ENCODE assay signal across 8 cellular contexts in the genomic region with DNA sequence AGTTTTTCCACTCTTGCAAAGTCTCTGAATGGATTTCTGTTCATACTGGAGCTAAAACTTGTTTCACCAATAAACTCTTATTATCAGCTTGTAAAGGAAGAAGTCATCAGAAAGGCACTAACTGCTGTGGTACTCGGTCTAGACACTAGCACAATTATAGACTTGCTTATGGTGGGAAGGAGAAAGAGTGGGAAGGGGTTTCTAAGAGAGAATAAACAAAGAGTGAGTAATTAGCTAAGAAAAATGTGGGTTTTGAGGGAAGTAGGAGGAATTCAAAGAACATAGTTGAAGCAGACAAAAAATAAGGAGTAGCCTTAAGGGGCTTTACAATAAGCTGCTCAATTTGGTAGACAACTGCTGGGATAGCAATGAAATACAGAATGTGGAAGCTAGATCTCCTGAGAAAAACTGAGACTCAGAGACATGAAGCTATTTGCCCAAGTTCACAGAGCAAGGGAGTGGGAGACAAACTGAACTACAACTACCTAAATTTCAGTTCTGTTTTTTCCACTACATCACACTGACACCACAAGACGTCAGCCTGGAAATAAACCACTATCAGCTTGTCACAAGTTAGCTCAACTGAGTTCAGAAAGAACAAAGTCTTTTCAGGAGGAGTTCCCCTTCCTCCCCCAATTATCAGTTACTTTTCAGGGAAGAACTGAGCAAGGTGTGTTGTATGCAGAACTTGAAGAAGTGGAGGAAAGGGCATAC. TPM values are rescaled to one million over a fixed set of nuclear protein-coding genes. Genes with fewer than 3 reads are reported as not detected.
DNase-seq lines count a peak whose midpoint lies in the region; ATAC-seq lines count a peak whose summit lies in the region.

No MANE protein-coding gene starts in this region.

- no peak overlapping the region for H3K23ac ChIP-seq in trophoblast cell (ENCODE audit: low read length)

- peaks cover 0 to 3% of the 10 kb centered on the region in 2 experiments for H3K4me1 ChIP-seq in trophoblast cell (ENCODE audit: control insufficient read depth in 1 of 2, insufficient read depth in 2 of 2, low read length in 2 of 2)

- no peak overlapping the region for H3K14ac ChIP-seq in trophoblast cell (ENCODE audit: low read length)

- no peak overlapping the region for H2BK5ac ChIP-seq in trophoblast cell (ENCODE audit: low read depth, low read length, poor library complexity)

- H3K79me2 ChIP-seq in trophoblast cell (ENCODE audit: control insufficient read depth, insufficient read depth, low read length, poor library complexity) = no peaks in the 10 kb centered on the region

- H4K91ac ChIP-seq in trophoblast cell (ENCODE audit: low read depth, low read length) = no peak overlapping the region

- H2AFZ ChIP-seq in trophoblast cell (ENCODE audit: insufficient read depth, low read length, poor library complexity) = no peak overlapping the region

- no peaks in the 10 kb centered on the region for H3K79me1 ChIP-seq in trophoblast cell (ENCODE audit: low read length)

- ATAC-seq in GM19025 (IDR thresholded peaks at IDR 0.05; ENCODE audit: low read depth, unreplicated experiment) (peak; percentile 71), HG03108 (IDR thresholded peaks at IDR 0.05; ENCODE audit: unreplicated experiment) (peak; percentile 63)

- DNase-seq in AML-193 (lab: John Stamatoyannopoulos, UW) (peak; percentile 16 to 23), trophoblast cell (peak in 1 of 2 donors; percentile 14), NCI-H1048 (lab: John Stamatoyannopoulos, UW) (no peak), H4 (ENCODE audit: low spot score) (no peak), dedifferentiated amniotic fluid mesenchymal stem cell (ENCODE audit: extremely low spot score) (no peak)
- DNase-seq in activated CD4-positive, alpha-beta T cell treated with anti-CD3 and anti-CD28 coated beads, Interleukin-2, amount 50 U/mL, for 48 hours = peak; percentile 18 to 33

- no peaks in the 10 kb centered on the region for H3K36me3 ChIP-seq in trophoblast cell (ENCODE audit: control insufficient read depth in 1 of 2, insufficient read depth in 2 of 2, low read length in 2 of 2)

- peak overlapping the region; percentile 45 for H3K27ac ChIP-seq in trophoblast cell (ENCODE audit: low read depth, low read length)

- H3K4me3 ChIP-seq in trophoblast cell (ENCODE audit: low read depth, low read length) = no peak overlapping the region

- no peak overlapping the region for H2BK120ac ChIP-seq in trophoblast cell (ENCODE audit: insufficient read depth, low read length, poor library complexity)

- no peak overlapping the region for H3K4ac ChIP-seq in trophoblast cell (ENCODE audit: low read depth, low read length)

- no peaks in the 10 kb centered on the region for H3K27me3 ChIP-seq in trophoblast cell (ENCODE audit: insufficient read depth, low read length)

- H3K9me3 ChIP-seq in trophoblast cell (ENCODE audit: insufficient read depth, low read depth, low read length) = no peaks in the 10 kb centered on the region

- no peak overlapping the region for H3K4me2 ChIP-seq in trophoblast cell (ENCODE audit: low read length)

- H4K8ac ChIP-seq in trophoblast cell (ENCODE audit: low read depth, low read length) = no peak overlapping the region

- WGBS in trophoblast cell (ENCODE audit: extremely low coverage, insufficient coverage, insufficient read length) = no CpG with 5 or more reads among the region's 2 CpGs

- no peak overlapping the region for H2BK12ac ChIP-seq in trophoblast cell (ENCODE audit: low read length)

- no peak overlapping the region for H3K18ac ChIP-seq in trophoblast cell (ENCODE audit: low read length)

- no peak overlapping the region for H4K12ac ChIP-seq in trophoblast cell (ENCODE audit: low read depth, low read length)

- no peak overlapping the region for H3K9ac ChIP-seq in trophoblast cell (ENCODE audit: low read length)

- H2AK5ac ChIP-seq in trophoblast cell (ENCODE audit: low read length) = no peak overlapping the region

RNA-seq across cellular contexts. Expression of a gene that starts 59.7 kb away (rescaled TPM):
- 24.7 and 24.8 TPM in 2 replicates for polyA plus RNA-seq in trophoblast cell (2013)
- total RNA-seq in H4 (2014; rRNA removed; shearing (Covaris generic)) = 19.2 and 20.1 TPM in 2 replicates

Comparison
In these comparisons a context has a peak if more than half of its experiments do, and no peak if none do; other contexts are left out.
1. DNase-seq: peak in AML-193 (2 of 2) and activated CD4-positive, alpha-beta T cell treated with anti-CD3 and anti-CD28 coated beads, Interleukin-2, amount 50 U/mL, for 48 hours (2 of 2); none in NCI-H1048 (single experiment), H4 (single experiment) and dedifferentiated amniotic fluid mesenchymal stem cell (single experiment).